Comparison of ENCODE assay signal across 8 cellular contexts in genomic region chr2:129812071-129812470, GRCh38.
DNase-seq lines count a peak whose midpoint lies in the region; TF ChIP-seq lines count a peak whose summit lies in the region.

No MANE protein-coding gene starts in this region.

- peaks cover 20% of the 10 kb centered on the region for H3K27me3 Mint-ChIP-seq in activated CD4-positive, alpha-beta T cell treated with anti-CD3 and anti-CD28 coated beads, Interleukin-2, amount 10 ng/mL, durations not matched to agents 7 days and 5 days
- H3K27me3 Mint-ChIP-seq in activated CD4-positive, alpha-beta T cell treated with anti-CD3 and anti-CD28 coated beads, Interleukin-2, amount 10 ng/mL, durations not matched to agents 24 days and 14 days, result peaks cover 12% of the 10 kb centered on the region

- H3K4me3 ChIP-seq in HL-60 (replicated peaks; ENCODE audit: insufficient read depth, low read length) (no peak overlapping the region), testis (no peak overlapping the region)

- no peaks in the 10 kb centered on the region for H3K36me3 Mint-ChIP-seq in activated CD4-positive, alpha-beta T cell treated with anti-CD3 and anti-CD28 coated beads, Interleukin-2, amount 10 ng/mL, durations not matched to agents 7 days and 5 days (ENCODE audit: low read depth)
- no peaks in the 10 kb centered on the region for H3K36me3 Mint-ChIP-seq in activated CD4-positive, alpha-beta T cell treated with anti-CD3 and anti-CD28 coated beads, Interleukin-2, amount 10 ng/mL, durations not matched to agents 24 days and 14 days (ENCODE audit: low read depth)

- H3K4me1 Mint-ChIP-seq in activated CD4-positive, alpha-beta T cell treated with anti-CD3 and anti-CD28 coated beads, Interleukin-2, amount 10 ng/mL, durations not matched to agents 7 days and 5 days, result peaks cover 1% of the 10 kb centered on the region
- H3K4me1 Mint-ChIP-seq in activated CD4-positive, alpha-beta T cell treated with anti-CD3 and anti-CD28 coated beads, Interleukin-2, amount 10 ng/mL, durations not matched to agents 24 days and 14 days, result peaks cover 6% of the 10 kb centered on the region

- no peaks in the 10 kb centered on the region for H3K4me1 ChIP-seq in testis

- CTCF ChIA-PET in activated CD4-positive, alpha-beta T cell treated with anti-CD3 and anti-CD28 coated beads, Interleukin-2, amount 10 ng/mL, durations not matched to agents 7 days and 5 days (lab: Charles Lee), result no interaction called here

- TF ChIP-seq POLR2A in testis (IDR thresholded peaks at IDR 0.05), result no peak

- no peak for TF ChIP-seq CTCF in HL-60 (IDR thresholded peaks at IDR 0.05; ENCODE audit: insufficient read depth, low read length)
- TF ChIP-seq CTCF in testis (IDR thresholded peaks at IDR 0.05), result no peak

- POLR2A ChIA-PET in activated CD4-positive, alpha-beta T cell treated with anti-CD3 and anti-CD28 coated beads, Interleukin-2, amount 10 ng/mL, durations not matched to agents 7 days and 5 days (lab: Charles Lee), result no interaction called here

- H3K4me3 Mint-ChIP-seq in activated CD4-positive, alpha-beta T cell treated with anti-CD3 and anti-CD28 coated beads, Interleukin-2, amount 10 ng/mL, durations not matched to agents 7 days and 5 days, result no peak overlapping the region
- no peak overlapping the region for H3K4me3 Mint-ChIP-seq in activated CD4-positive, alpha-beta T cell treated with anti-CD3 and anti-CD28 coated beads, Interleukin-2, amount 10 ng/mL, durations not matched to agents 24 days and 14 days

- DNase-seq in activated CD4-positive, alpha-beta T cell treated with anti-CD3 and anti-CD28 coated beads for 48 hours, result peak; percentile 21
- DNase-seq in activated CD4-positive, alpha-beta T cell treated with anti-CD3 and anti-CD28 coated beads, Interleukin-2, amount 10 ng/mL, durations not matched to agents 7 days and 5 days, result no peak
- DNase-seq in HL-60 (ENCODE audit: low read depth in 1 of 2, low spot score in 1 of 2) (peak; percentile 57 to 95), cerebellar cortex (ENCODE audit: low spot score) (peak; percentile 2), testis (peak; percentile 56), NCI-H774 (lab: John Stamatoyannopoulos, UW) (no peak), iPS-NIHi7 (ENCODE audit: extremely low spot score) (no peak)
- no peak for DNase-seq in activated CD4-positive, alpha-beta T cell treated with anti-CD3 and anti-CD28 coated beads, Interleukin-2, amount 10 ng/mL, durations not matched to agents 24 days and 14 days

- intact Hi-C loops in testis (cut with DNase I; ENCODE audit: low total_unique reads), result no loop called here
- intact Hi-C loops in activated CD4-positive, alpha-beta T cell treated with anti-CD3 and anti-CD28 coated beads, Interleukin-2, amount 10 ng/mL, durations not matched to agents 24 days and 14 days (cut with micrococcal nuclease), result no loop called here

- peaks cover 8% of the 10 kb centered on the region for H3K9me3 Mint-ChIP-seq in activated CD4-positive, alpha-beta T cell treated with anti-CD3 and anti-CD28 coated beads, Interleukin-2, amount 10 ng/mL, durations not matched to agents 7 days and 5 days
- peaks cover 4% of the 10 kb centered on the region for H3K9me3 Mint-ChIP-seq in activated CD4-positive, alpha-beta T cell treated with anti-CD3 and anti-CD28 coated beads, Interleukin-2, amount 10 ng/mL, durations not matched to agents 24 days and 14 days

- 66 to 69% methylated on average over 4 of the region's 4 CpGs for WGBS in testis, 2 donors

- no peak overlapping the region for H3K27ac ChIP-seq in HL-60 (replicated peaks)
- no peak overlapping the region for H3K27ac ChIP-seq in testis

- H3K9me3 ChIP-seq in testis, result no peaks in the 10 kb centered on the region

- H3K27me3 ChIP-seq in HL-60 (ENCODE audit: insufficient read depth, poor library complexity, severe bottlenecking), result peaks cover 6% of the 10 kb centered on the region
- no peaks in the 10 kb centered on the region for H3K27me3 ChIP-seq in testis

- H3K36me3 ChIP-seq in testis (ENCODE audit: low read depth, missing control alignments), result no peaks in the 10 kb centered on the region

- no peak overlapping the region for H3K27ac Mint-ChIP-seq in activated CD4-positive, alpha-beta T cell treated with anti-CD3 and anti-CD28 coated beads, Interleukin-2, amount 10 ng/mL, durations not matched to agents 7 days and 5 days
- H3K27ac Mint-ChIP-seq in activated CD4-positive, alpha-beta T cell treated with anti-CD3 and anti-CD28 coated beads, Interleukin-2, amount 10 ng/mL, durations not matched to agents 24 days and 14 days, result no peak overlapping the region

Comparison
In these comparisons a context has a peak if more than half of its experiments do, and no peak if none do; other contexts are left out.
1. DNase-seq: peak in activated CD4-positive, alpha-beta T cell treated with anti-CD3 and anti-CD28 coated beads for 48 hours (single experiment), HL-60 (2 of 2), cerebellar cortex (single experiment) and testis (single experiment); none in activated CD4-positive, alpha-beta T cell treated with anti-CD3 and anti-CD28 coated beads, Interleukin-2, amount 10 ng/mL, durations not matched to agents 7 days and 5 days (single experiment), NCI-H774 (single experiment), activated CD4-positive, alpha-beta T cell treated with anti-CD3 and anti-CD28 coated beads, Interleukin-2, amount 10 ng/mL, durations not matched to agents 24 days and 14 days (single experiment) and iPS-NIHi7 (single experiment).